In genomic region chr6:38034269-38034914, GRCh38 we compare ENCODE assay signal across 2 cellular contexts.
TF ChIP-seq lines count a peak whose summit lies in the region.

No MANE protein-coding gene starts in this region.

TF ChIP-seq in HCT116, 20 proteins besides CTCF, POLR2A, EP300 and RAD21 (continued from another document):
- TF ChIP-seq EZH2phosphoT487 (IDR thresholded peaks at IDR 0.05; ENCODE audit: borderline replicate concordance) (no peak), EZH2 (IDR thresholded peaks at IDR 0.05) (no peak), POLR2AphosphoS5 (IDR thresholded peaks at IDR 0.05; ENCODE audit: low read depth, low read length) (no peak)

TF ChIP-seq in HepG2, 621 proteins besides CTCF, POLR2A, EP300 and RAD21 (continued from another document):
- TF ChIP-seq PRDM4 (CRISPR knock-in tag; IDR thresholded peaks at IDR 0.05; ENCODE audit: borderline replicate concordance) (no peak), POGK (CRISPR knock-in tag; conservative IDR thresholded peaks at IDR 0.05) (no peak), PCBP1 (IDR thresholded peaks at IDR 0.05; ENCODE audit: borderline replicate concordance, low read depth, low read length) (no peak), SMC3 (IDR thresholded peaks at IDR 0.05; ENCODE audit: low read length) (peak; percentile 57; the same call in 1 of the 2 replicates), ZFP90 (CRISPR knock-in tag; IDR thresholded peaks at IDR 0.05; ENCODE audit: borderline replicate concordance) (no peak), ZSCAN9 (CRISPR knock-in tag; IDR thresholded peaks at IDR 0.05; ENCODE audit: borderline replicate concordance) (no peak), STAG1 (CRISPR knock-in tag; IDR thresholded peaks at IDR 0.05) (peak; percentile 65), ZNF124 (CRISPR knock-in tag; IDR thresholded peaks at IDR 0.05) (no peak), TIGD3 (CRISPR knock-in tag; IDR thresholded peaks at IDR 0.05; ENCODE audit: borderline replicate concordance) (no peak), ZHX2 (IDR thresholded peaks at IDR 0.05; ENCODE audit: low read depth) (no peak), ZHX2 (CRISPR knock-in tag; IDR thresholded peaks at IDR 0.05; ENCODE audit: borderline replicate concordance) (no peak), HDAC2 (CRISPR knock-in tag; IDR thresholded peaks at IDR 0.05) (no peak), ZNF510 (CRISPR knock-in tag; IDR thresholded peaks at IDR 0.05; ENCODE audit: low read depth) (0 out of 2 replicates have a peak, but pooled peaks have one; percentile 30), MTF1 (CRISPR knock-in tag; IDR thresholded peaks at IDR 0.05) (no peak), ZNF776 (CRISPR knock-in tag; IDR thresholded peaks at IDR 0.05) (no peak), ZNF660 (CRISPR knock-in tag; IDR thresholded peaks at IDR 0.05; ENCODE audit: borderline replicate concordance, low read depth) (no peak), XRCC5 (optimal IDR thresholded peaks at IDR 0.05; ENCODE audit: low read length) (no peak), KMT2B (CRISPR knock-in tag; IDR thresholded peaks at IDR 0.05) (no peak)
